ENCODE assay signal across 11 cellular contexts in genomic region chr19:17797397-17798201, GRCh38. TPM values are rescaled to one million over a fixed set of nuclear protein-coding genes. Genes with fewer than 3 reads are reported as not detected.
DNase-seq lines count a peak whose midpoint lies in the region; ATAC-seq, FAIRE-seq and TF ChIP-seq lines count a peak whose summit lies in the region.
"Had no signal": no experiment of that assay in that cellular context is flagged by ENCODE, and none has a peak within 500 bp of the region (broad histone marks: within the 10 kb centered on the region; RNA-seq: fewer than 3 reads in every experiment).

No MANE protein-coding gene starts in this region.

- H3K79me2 ChIP-seq in PC-9 (ENCODE audit: low read depth), result peaks cover 70% of the 10 kb centered on the region
- H3K79me2 ChIP-seq in H1 (ENCODE audit: control insufficient read depth in 1 of 2, insufficient read depth in 2 of 2, low read length in 2 of 2), result no peaks in the 10 kb centered on the region
- H3K79me2 ChIP-seq in GM23338 (replicated peaks; ENCODE audit: insufficient read depth), result no peaks in the 10 kb centered on the region

- DNase-seq in EL (peak; percentile 75), PC-9 (peak; percentile 84 to 98), H1 (ENCODE audit: low read depth in 1 of 2, low spot score in 2 of 2) (no peak), GM23338 (ENCODE audit: low spot score) (no peak), superior temporal gyrus (ENCODE audit: extremely low spot score) (no peak)
- peak; percentile 44 to 54 for DNase-seq in stimulated activated CD4-positive, alpha-beta T cell treated with anti-CD3 and anti-CD28 coated beads, Interleukin-2, amount 100 ng/mL, for 48 hours
- no peak for DNase-seq in CD8-positive, alpha-beta memory T cell
- DNase-seq: lower lobe of right lung, NCI-H1105 treated with DMSO at 0.1 percent for 48 hours had no signal

- H3K79me1 ChIP-seq in H1 (ENCODE audit: low read depth, low read length), result no peaks in the 10 kb centered on the region

- no peak for TF ChIP-seq RAD21 in H1 (IDR thresholded peaks at IDR 0.05 in 1 of 2, conservative IDR thresholded peaks at IDR 0.05 in 1 of 2; ENCODE audit: low read depth in 2 of 2, low read length in 2 of 2)

- H3K4me3 Mint-ChIP-seq in CD8-positive, alpha-beta memory T cell, result no peak overlapping the region
- H3K4me3 Mint-ChIP-seq in GM23338, result no peak overlapping the region

- H3K9me2 ChIP-seq in PC-9 (ENCODE audit: insufficient read depth) (no peaks in the 10 kb centered on the region), GM23338 (ENCODE audit: insufficient read depth) (no peaks in the 10 kb centered on the region)

- H3K4me1 Mint-ChIP-seq in CD8-positive, alpha-beta memory T cell, result peaks cover 25 to 42% (median 25%) of the 10 kb centered on the region in 3 donors
- peaks cover 3% of the 10 kb centered on the region; the same call in 1 of the 3 replicates for H3K4me1 Mint-ChIP-seq in GM23338

- peak overlapping the region; percentile 83 for H3K4me3 ChIP-seq in PC-9
- no peak overlapping the region for H3K4me3 ChIP-seq in H1 (ENCODE audit: extremely low read depth in 1 of 4, insufficient read depth in 2 of 4, low read depth in 3 of 4, low read length in 4 of 4)
- H3K4me3 ChIP-seq in CD8-positive, alpha-beta memory T cell (ENCODE audit: low read length), result no peak overlapping the region
- no peak overlapping the region for H3K4me3 ChIP-seq in GM23338
- H3K4me3 ChIP-seq: lower lobe of right lung had no signal

- no peak overlapping the region for H2BK15ac ChIP-seq in H1 (ENCODE audit: low read length)

- no peak overlapping the region for H3K14ac ChIP-seq in H1 (ENCODE audit: insufficient read length)

- H3F3A ChIP-seq in PC-9 (ENCODE audit: insufficient read depth, low read depth) (peaks cover 52% of the 10 kb centered on the region), GM23338 (replicated peaks; ENCODE audit: low read depth) (peaks cover 8% of the 10 kb centered on the region; the same call in 1 of the 2 replicates)

- no peak overlapping the region for H3K4ac ChIP-seq in H1 (replicated peaks; ENCODE audit: insufficient read length, low read depth, low read length)

- H3K4me2 ChIP-seq in PC-9 (peak overlapping the region; percentile 83), H1 (ENCODE audit: insufficient read depth in 1 of 2, low read depth in 2 of 2, low read length in 2 of 2) (no peak overlapping the region), GM23338 (no peak overlapping the region)

- no peak overlapping the region for H3K9ac ChIP-seq in H1 (replicated peaks in 1 of 4; ENCODE audit: extremely low read depth in 1 of 4, low read depth in 3 of 4, low read length in 3 of 4)

- ATAC-seq in GM19452 (IDR thresholded peaks at IDR 0.05; ENCODE audit: unreplicated experiment), result no peak
- ATAC-seq in GM23338, result no peak

- no peak overlapping the region for H3K23ac ChIP-seq in H1 (ENCODE audit: insufficient read length)

- no peak for FAIRE-seq in H1 (lab: Jason Lieb, UNC)

- H2BK12ac ChIP-seq in H1 (ENCODE audit: low read depth, low read length), result no peak overlapping the region

- no peak for TF ChIP-seq POLR2A in H1 (IDR thresholded peaks at IDR 0.05; ENCODE audit: control extremely low read depth in 1 of 2, low read depth in 2 of 2, low read length in 2 of 2)

- H3K36me3 Mint-ChIP-seq in CD8-positive, alpha-beta memory T cell, result no peaks in the 10 kb centered on the region
- H3K36me3 Mint-ChIP-seq in GM23338 (ENCODE audit: low read depth), result no peaks in the 10 kb centered on the region

- no peak overlapping the region for H2AK5ac ChIP-seq in H1 (ENCODE audit: low read depth, low read length)

- TSS peak; percentile 29 for BruUV-seq in PC-9 (replicated peaks; lab: Mats Ljungman, UMichigan)

- H3K56ac ChIP-seq in H1 (replicated peaks; ENCODE audit: insufficient read length, low read depth, low read length), result no peak overlapping the region

- H4K5ac ChIP-seq in H1 (ENCODE audit: insufficient read length, low read depth, low read length), result no peak overlapping the region

- no peak overlapping the region for H2BK20ac ChIP-seq in H1 (ENCODE audit: low read length)

- H3K4me1 ChIP-seq in PC-9 (replicated peaks; ENCODE audit: insufficient read depth), result peaks cover 50% of the 10 kb centered on the region
- peaks cover 0 to 6% (median 4%) of the 10 kb centered on the region in 4 experiments; a peak in 5 of 7 replicates for H3K4me1 ChIP-seq in H1 (replicated peaks in 1 of 4; ENCODE audit: control insufficient read depth in 3 of 4, insufficient read depth in 4 of 4, low read length in 3 of 4)
- H3K4me1 ChIP-seq in CD8-positive, alpha-beta memory T cell (ENCODE audit: insufficient read depth, low read length), result peaks cover 40% of the 10 kb centered on the region
- H3K4me1 ChIP-seq in GM23338 (ENCODE audit: insufficient read depth), result no peaks in the 10 kb centered on the region; the same call in 1 of the 2 replicates

- H3K27me3 Mint-ChIP-seq in CD8-positive, alpha-beta memory T cell, result peaks cover 0 to 11% of the 10 kb centered on the region in 2 donors
- peaks cover 18% of the 10 kb centered on the region for H3K27me3 Mint-ChIP-seq in GM23338 (ENCODE audit: insufficient read depth, low read depth, poor library complexity)

- CTCF ChIA-PET in PC-9 (lab: Charles Lee) (interaction anchor here (0.6 to 1.0 kb wide), 2 partner anchors 13 to 62 kb away, joined by 3 read pairs; partner anchors contain the start of gene RPL18A), H1 (lab: Charles Lee; ENCODE audit: partially characterized antibody) (interaction anchor here (0.8 to 1.1 kb wide), 2 partner anchors 17 to 134 kb away, joined by 3 read pairs; no protein-coding TSS in a partner anchor)
- CTCF ChIA-PET in CD8-positive, alpha-beta memory T cell (lab: Charles Lee), result interaction anchor here (1.2 kb wide), 1 partner anchor 14 kb away, joined by 3 read pairs; no protein-coding TSS in a partner anchor

- POLR2A ChIA-PET in PC-9 (lab: Charles Lee; ENCODE audit: unreplicated experiment) (no interaction called here), H1 (lab: Charles Lee; ENCODE audit: partially characterized antibody) (interaction anchor here (3.7 kb wide), 1 partner anchor 62 kb away, joined by 12 read pairs; the partner anchor contains the start of gene RPL18A)
- POLR2A ChIA-PET in CD8-positive, alpha-beta memory T cell (lab: Charles Lee), result interaction anchor here (1.1 kb wide), 1 partner anchor 52 kb away, joined by 3 read pairs; no protein-coding TSS in a partner anchor

- H4K8ac ChIP-seq in H1 (ENCODE audit: extremely low read depth, insufficient read depth, low read length), result peak overlapping the region; percentile 57; the same call in 1 of the 2 replicates

- H3K27me3 ChIP-seq in PC-9 (ENCODE audit: insufficient read depth, low read depth) (no peaks in the 10 kb centered on the region), H1 (replicated peaks in 1 of 4; ENCODE audit: control insufficient read depth in 3 of 4, extremely low read depth in 1 of 4, insufficient read depth in 3 of 4, low read length in 3 of 4) (peaks cover 0 to 9% (median 7%) of the 10 kb centered on the region in 4 experiments; a peak in 6 of 7 replicates), GM23338 (ENCODE audit: insufficient read depth) (peaks cover 17% of the 10 kb centered on the region)
- H3K27me3 ChIP-seq in CD8-positive, alpha-beta memory T cell (ENCODE audit: insufficient read depth, low read length, poor library complexity, severe bottlenecking), result no peaks in the 10 kb centered on the region

- WGBS in H1 (ENCODE audit: extremely low coverage in 1 of 2, insufficient coverage in 1 of 2, insufficient read length in 1 of 2, insufficient replicate concordance in 2 of 2, low coverage in 1 of 2, low lambda C conversion rate in 2 of 2, missing lambda C conversion rate in 1 of 2), 2 experiments, result 84% methylated on average over 11 of the region's 11 CpGs; no CpG with 5 or more reads in 1 of the 2 experiments

- H3K27ac ChIP-seq in PC-9, result peak overlapping the region; percentile 98
- no peak overlapping the region for H3K27ac ChIP-seq in H1 (ENCODE audit: low read depth, low read length)
- H3K27ac ChIP-seq in CD8-positive, alpha-beta memory T cell (ENCODE audit: low read depth, low read length), result no peak overlapping the region
- no peak overlapping the region for H3K27ac ChIP-seq in GM23338 (ENCODE audit: low read depth)
- H3K27ac ChIP-seq: lower lobe of right lung had no signal

- H2BK120ac ChIP-seq in H1 (replicated peaks; ENCODE audit: low read depth, low read length), result no peak overlapping the region

- H2AFZ ChIP-seq in PC-9 (no peak overlapping the region), H1 (ENCODE audit: low read length) (no peak overlapping the region), GM23338 (no peak overlapping the region)

- H3K36me3 ChIP-seq in PC-9 (ENCODE audit: low read depth) (peaks cover 16% of the 10 kb centered on the region; the same call in 1 of the 2 replicates), H1 (ENCODE audit: control insufficient read depth in 2 of 4, insufficient read depth in 4 of 4, low read length in 3 of 4) (no peaks in the 10 kb centered on the region), GM23338 (ENCODE audit: insufficient read depth) (no peaks in the 10 kb centered on the region)
- H3K36me3 ChIP-seq in CD8-positive, alpha-beta memory T cell (ENCODE audit: insufficient read depth, low read length), result no peaks in the 10 kb centered on the region
- H3K36me3 ChIP-seq: lower lobe of right lung had no signal

- peaks cover 12% of the 10 kb centered on the region; the same call in 1 of the 2 replicates for H3K23me2 ChIP-seq in H1 (ENCODE audit: low read depth, low read length)

- H3K9me3 Mint-ChIP-seq in CD8-positive, alpha-beta memory T cell, result no peaks in the 10 kb centered on the region
- no peaks in the 10 kb centered on the region for H3K9me3 Mint-ChIP-seq in GM23338

- no peak for TF ChIP-seq EP300 in H1 (IDR thresholded peaks at IDR 0.05; ENCODE audit: borderline replicate concordance in 1 of 2, low read depth in 2 of 2, low read length in 2 of 2)

- no peak for TF ChIP-seq CTCF in PC-9 (conservative IDR thresholded peaks at IDR 0.05)
- TF ChIP-seq CTCF in H1 (IDR thresholded peaks at IDR 0.05; ENCODE audit: control extremely low read depth in 1 of 3, insufficient read depth in 1 of 3, low read depth in 1 of 3, low read length in 3 of 3), result no peak
- TF ChIP-seq CTCF in GM23338 (conservative IDR thresholded peaks at IDR 0.05; ENCODE audit: low read depth in 2 of 2), result no peak

- no peaks in the 10 kb centered on the region for H3K9me3 ChIP-seq in PC-9 (ENCODE audit: insufficient read depth, low read depth)
- H3K9me3 ChIP-seq in H1 (ENCODE audit: insufficient read depth in 2 of 2, low read depth in 1 of 2, low read length in 1 of 2), result no peaks in the 10 kb centered on the region
- no peaks in the 10 kb centered on the region for H3K9me3 ChIP-seq in CD8-positive, alpha-beta memory T cell (ENCODE audit: low read length)
- H3K9me3 ChIP-seq: lower lobe of right lung had no signal

- no peak overlapping the region for H2BK5ac ChIP-seq in H1 (ENCODE audit: low read depth, low read length)

- H4K20me1 ChIP-seq in PC-9 (ENCODE audit: insufficient read depth) (peaks cover 22% of the 10 kb centered on the region), H1 (replicated peaks in 1 of 2; ENCODE audit: control insufficient read depth in 1 of 2, insufficient read depth in 2 of 2, low read length in 2 of 2) (no peaks in the 10 kb centered on the region), GM23338 (replicated peaks; ENCODE audit: insufficient read depth) (no peaks in the 10 kb centered on the region)

- H4K91ac ChIP-seq in H1 (replicated peaks; ENCODE audit: insufficient read length, low read length), result no peak overlapping the region

- peak overlapping the region in 1 of 8 donors; percentile 47 for H3K27ac Mint-ChIP-seq in CD8-positive, alpha-beta memory T cell
- H3K27ac Mint-ChIP-seq in GM23338, result no peak overlapping the region

- intact Hi-C loops in PC-9 (cut with micrococcal nuclease; ENCODE audit: unreplicated experiment), result loop anchor here (2.0 kb wide), 2 partner anchors 19 to 33 kb away; no protein-coding TSS in a partner anchor

- H3K18ac ChIP-seq in H1 (ENCODE audit: extremely low read depth, low read length), result no peak overlapping the region

RNA-seq across cellular contexts. Expression of gene B3GNT3, which starts 2.7 kb away (rescaled TPM):
- 47.7 and 65.9 TPM in 2 replicates for total RNA-seq in PC-9 (2021)
- 1.5 and 1.8 TPM in 2 replicates for total RNA-seq in H1 (2021; fragmentation: NEBNext Ultra II Directional; extraction: Animal tissue kit (Norgen Biotek cat#: 25700))
- polyA plus RNA-seq in H1 (2011; rRNA removed), result 1.5 and 2.1 TPM in 2 replicates
- 0.96 TPM for polyA plus RNA-seq in H1 (2011; cell fraction: cytosol; rRNA removed)
- polyA plus RNA-seq in H1 (2011; cell fraction: nucleus; rRNA removed), result 1.6 TPM
- 0.86 to 2.0 TPM (median 1.5 TPM) in 4 replicates for polyA plus RNA-seq in H1 (2012, experiment 1 of 2)
- 1.5 TPM for polyA plus RNA-seq in H1 (2012, experiment 2 of 2)
- 2.6 TPM for polyA plus RNA-seq in H1 (2013, experiment 1 of 2)
- 2.9 TPM for polyA plus RNA-seq in H1 (2013, experiment 2 of 2)
- polyA minus RNA-seq in H1 (2011; rRNA and poly(A)+ RNA removed), result 1.4 and 1.5 TPM in 2 replicates
- 1.6 TPM for polyA minus RNA-seq in H1 (2011; cell fraction: cytosol; rRNA and poly(A)+ RNA removed)
- 0.60 TPM for polyA minus RNA-seq in H1 (2011; cell fraction: nucleus; rRNA and poly(A)+ RNA removed)
- total RNA-seq in CD8-positive, alpha-beta memory T cell, result not detected
- not detected for polyA plus RNA-seq in CD8-positive, alpha-beta memory T cell
- total RNA-seq in GM23338 (2014; rRNA removed; shearing (Covaris generic)), result 1.0 and 1.9 TPM in 2 replicates
- 0.90 and 0.99 TPM in 2 replicates for polyA plus RNA-seq in GM23338 (2016; fragmentation: Nextera tagmentation; extraction: Ambion mirVana)
- total RNA-seq: T-helper 2 cell treated with Interferon-gamma antibody and Interleukin-4, amounts not matched to agents 100 ng/mL and 5 ng/mL, for 36 hours had no signal

RNA-seq across cellular contexts. Expression of gene INSL3, which starts 23.7 kb away (rescaled TPM):
- 3.2 and 4.0 TPM in 2 replicates for total RNA-seq in PC-9 (2021)
- 0.41 and 1.2 TPM in 2 replicates for total RNA-seq in H1 (2021; fragmentation: NEBNext Ultra II Directional; extraction: Animal tissue kit (Norgen Biotek cat#: 25700))
- polyA plus RNA-seq in H1 (2011; rRNA removed) (1.1 and 1.5 TPM in 2 replicates), GM23338 (2016; fragmentation: Nextera tagmentation; extraction: Ambion mirVana) (0.76 and 1.5 TPM in 2 replicates)
- polyA plus RNA-seq in H1 (2011; cell fraction: cytosol; rRNA removed), result 0.44 TPM
- polyA plus RNA-seq in H1 (2011; cell fraction: nucleus; rRNA removed), result 1.9 TPM
- 1.2 to 1.5 TPM (median 1.4 TPM) in 3 of 4 replicates, not detected in the other for polyA plus RNA-seq in H1 (2012, experiment 1 of 2)
- 1.00 TPM for polyA plus RNA-seq in H1 (2012, experiment 2 of 2)
- polyA plus RNA-seq in H1 (2013, experiment 1 of 2), result 0.87 TPM
- 1.1 TPM for polyA plus RNA-seq in H1 (2013, experiment 2 of 2)
- polyA minus RNA-seq in H1 (2011; rRNA and poly(A)+ RNA removed), result 0.69 and 0.71 TPM in 2 replicates
- 1.8 TPM for polyA minus RNA-seq in H1 (2011; cell fraction: cytosol; rRNA and poly(A)+ RNA removed)
- polyA minus RNA-seq in H1 (2011; cell fraction: nucleus; rRNA and poly(A)+ RNA removed), result not detected
- total RNA-seq in CD8-positive, alpha-beta memory T cell, result 1 to 10 TPM; 1.8 to 2.9 TPM
- 2.6 TPM for polyA plus RNA-seq in CD8-positive, alpha-beta memory T cell
- total RNA-seq in GM23338 (2014; rRNA removed; shearing (Covaris generic)), result not detected in 2 replicates
- total RNA-seq: lower lobe of right lung had no signal

RNA-seq across cellular contexts. Expression of gene FCHO1, which starts 46.3 kb away (rescaled TPM):
- 34.8 and 36.5 TPM in 2 replicates for total RNA-seq in PC-9 (2021)
- 25.9 and 27.0 TPM in 2 replicates for total RNA-seq in H1 (2021; fragmentation: NEBNext Ultra II Directional; extraction: Animal tissue kit (Norgen Biotek cat#: 25700))
- polyA plus RNA-seq in H1 (2011; rRNA removed) (13.0 and 19.5 TPM in 2 replicates), GM23338 (2016; fragmentation: Nextera tagmentation; extraction: Ambion mirVana) (14.9 and 18.5 TPM in 2 replicates)
- polyA plus RNA-seq in H1 (2011; cell fraction: cytosol; rRNA removed), result 7.2 TPM
- polyA plus RNA-seq in H1 (2011; cell fraction: nucleus; rRNA removed), result 18.3 TPM
- polyA plus RNA-seq in H1 (2012, experiment 1 of 2), result 16.1 to 33.3 TPM (median 30.3 TPM) in 4 replicates
- polyA plus RNA-seq in H1 (2012, experiment 2 of 2), result 31.0 TPM
- polyA plus RNA-seq in H1 (2013, experiment 1 of 2), result 32.3 TPM
- 30.1 TPM for polyA plus RNA-seq in H1 (2013, experiment 2 of 2)
- polyA minus RNA-seq in H1 (2011; rRNA and poly(A)+ RNA removed), result 7.4 and 12.0 TPM in 2 replicates
- 10.9 TPM for polyA minus RNA-seq in H1 (2011; cell fraction: cytosol; rRNA and poly(A)+ RNA removed)
- polyA minus RNA-seq in H1 (2011; cell fraction: nucleus; rRNA and poly(A)+ RNA removed), result 27.5 TPM
- 10 to 100 TPM; 37.7 to 38.7 TPM for total RNA-seq in CD8-positive, alpha-beta memory T cell
- 23.0 TPM for polyA plus RNA-seq in CD8-positive, alpha-beta memory T cell
- total RNA-seq in GM23338 (2014; rRNA removed; shearing (Covaris generic)), result 22.4 and 42.3 TPM in 2 replicates

RNA-seq across cellular contexts. Expression of gene JAK3, which starts 50.2 kb away (rescaled TPM):
- total RNA-seq in PC-9 (2021), result 13.5 and 16.2 TPM in 2 replicates
- 3.2 and 4.0 TPM in 2 replicates for total RNA-seq in H1 (2021; fragmentation: NEBNext Ultra II Directional; extraction: Animal tissue kit (Norgen Biotek cat#: 25700))
- polyA plus RNA-seq in H1 (2011; rRNA removed) (4.7 TPM in 2 replicates), GM23338 (2016; fragmentation: Nextera tagmentation; extraction: Ambion mirVana) (2.8 and 2.9 TPM in 2 replicates)
- 3.2 TPM for polyA plus RNA-seq in H1 (2011; cell fraction: cytosol; rRNA removed)
- polyA plus RNA-seq in H1 (2011; cell fraction: nucleus; rRNA removed), result 4.1 TPM
- polyA plus RNA-seq in H1 (2012, experiment 1 of 2), result 2.1 to 3.0 TPM (median 2.5 TPM) in 4 replicates
- polyA plus RNA-seq in H1 (2012, experiment 2 of 2), result 1.9 TPM
- 3.3 TPM for polyA plus RNA-seq in H1 (2013, experiment 1 of 2)
- polyA plus RNA-seq in H1 (2013, experiment 2 of 2), result 3.3 TPM
- 3.8 and 4.4 TPM in 2 replicates for polyA minus RNA-seq in H1 (2011; rRNA and poly(A)+ RNA removed)
- polyA minus RNA-seq in H1 (2011; cell fraction: cytosol; rRNA and poly(A)+ RNA removed), result 3.1 TPM
- polyA minus RNA-seq in H1 (2011; cell fraction: nucleus; rRNA and poly(A)+ RNA removed), result 2.7 TPM
- 100 to 1,000 TPM; 119 to 125 TPM for total RNA-seq in CD8-positive, alpha-beta memory T cell
- polyA plus RNA-seq in CD8-positive, alpha-beta memory T cell, result 84.0 TPM
- 4.2 and 5.4 TPM in 2 replicates for total RNA-seq in GM23338 (2014; rRNA removed; shearing (Covaris generic))

Comparison
In these comparisons a context has a peak if more than half of its experiments do, and no peak if none do; other contexts are left out.
1. DNase-seq: peak in EL (single experiment), PC-9 (2 of 2) and stimulated activated CD4-positive, alpha-beta T cell treated with anti-CD3 and anti-CD28 coated beads, Interleukin-2, amount 100 ng/mL, for 48 hours (2 of 2); none in H1 (0 of 2), CD8-positive, alpha-beta memory T cell (0 of 5), GM23338 (single experiment) and superior temporal gyrus (single experiment).
2. RNA of gene B3GNT3, which starts 2.7 kb away (total RNA-seq): 47.7 to 65.9 TPM in PC-9; 1.0 to 1.9 TPM in GM23338, 1.5 to 1.8 TPM in H1 and not detected in CD8-positive, alpha-beta memory T cell; every median in the first group is over 10 times any median in the second.